In the genomic region with DNA sequence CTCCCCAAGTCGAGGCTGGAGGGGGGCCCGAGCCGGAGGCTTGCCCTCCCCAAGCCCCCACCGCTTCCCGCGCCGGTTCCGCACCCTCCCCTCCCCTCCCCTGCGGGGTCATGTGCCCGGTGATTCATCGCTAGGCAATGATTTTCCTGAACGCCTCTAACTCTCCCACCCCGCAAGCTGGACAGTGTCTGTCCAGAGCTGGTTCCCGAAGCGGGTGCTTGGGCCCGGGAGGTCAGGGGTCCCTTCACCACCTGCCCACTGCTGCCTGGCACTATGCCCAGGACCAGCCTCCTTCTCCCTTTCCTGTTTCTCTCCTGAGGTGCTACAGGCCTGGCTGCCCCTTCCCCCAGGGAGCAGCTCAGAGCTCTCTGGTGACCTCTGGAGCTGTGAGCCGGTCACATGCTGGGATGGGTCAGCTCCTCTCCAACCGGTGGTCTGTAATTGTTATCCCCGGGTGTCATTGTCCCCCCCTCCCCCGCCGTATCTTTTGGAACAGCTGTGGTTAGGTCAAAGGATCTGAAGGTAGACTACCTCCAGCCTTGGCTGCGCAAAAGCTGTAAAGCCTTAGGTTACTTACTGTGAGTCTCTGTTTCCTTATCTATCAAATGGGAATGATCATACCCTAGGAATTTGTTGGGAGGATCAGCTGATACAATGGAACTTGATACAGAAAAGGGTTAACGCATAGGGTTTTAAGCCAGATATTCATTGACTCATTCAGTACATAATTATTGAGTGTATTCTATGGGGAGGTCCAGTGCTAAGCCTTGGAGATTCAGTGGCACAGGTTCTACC, we compare ENCODE assay signal across 1 cellular context.
A peak's percentile ranks its signal among the peaks of the same experiment; 100 is the strongest.
TF ChIP-seq lines count a peak whose summit lies in the region.

No MANE protein-coding gene starts in this region.

TF ChIP-seq in HepG2, 621 proteins besides CTCF, POLR2A, EP300 and RAD21 (continues in another document):
- TF ChIP-seq MAZ (IDR thresholded peaks at IDR 0.05; ENCODE audit: borderline replicate concordance, low read depth, low read length) = peak; percentile 18; the same call in 1 of the 2 replicates
- no peak for TF ChIP-seq MAZ (CRISPR knock-in tag; IDR thresholded peaks at IDR 0.05; ENCODE audit: low read depth)
- TF ChIP-seq DMAP1 (CRISPR knock-in tag; IDR thresholded peaks at IDR 0.05) = peak; percentile 29; the same call in 1 of the 2 replicates
- peak; percentile 67; the same call in 1 of the 2 replicates for TF ChIP-seq SAP130 (CRISPR knock-in tag; IDR thresholded peaks at IDR 0.05; ENCODE audit: low read depth)
- TF ChIP-seq SMARCC2 (IDR thresholded peaks at IDR 0.05) = no peak
- TF ChIP-seq, protein P1, sequence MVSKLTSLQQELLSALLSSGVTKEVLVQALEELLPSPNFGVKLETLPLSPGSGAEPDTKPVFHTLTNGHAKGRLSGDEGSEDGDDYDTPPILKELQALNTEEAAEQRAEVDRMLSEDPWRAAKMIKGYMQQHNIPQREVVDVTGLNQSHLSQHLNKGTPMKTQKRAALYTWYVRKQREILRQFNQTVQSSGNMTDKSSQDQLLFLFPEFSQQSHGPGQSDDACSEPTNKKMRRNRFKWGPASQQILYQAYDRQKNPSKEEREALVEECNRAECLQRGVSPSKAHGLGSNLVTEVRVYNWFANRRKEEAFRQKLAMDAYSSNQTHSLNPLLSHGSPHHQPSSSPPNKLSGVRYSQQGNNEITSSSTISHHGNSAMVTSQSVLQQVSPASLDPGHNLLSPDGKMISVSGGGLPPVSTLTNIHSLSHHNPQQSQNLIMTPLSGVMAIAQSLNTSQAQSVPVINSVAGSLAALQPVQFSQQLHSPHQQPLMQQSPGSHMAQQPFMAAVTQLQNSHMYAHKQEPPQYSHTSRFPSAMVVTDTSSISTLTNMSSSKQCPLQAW (CRISPR knock-in tag; IDR thresholded peaks at IDR 0.05) = peak; percentile 31; the same call in 1 of the 2 replicates
- no peak; the same call in 1 of the 2 replicates for TF ChIP-seq ZFY (CRISPR knock-in tag; IDR thresholded peaks at IDR 0.05)
- TF ChIP-seq ZNF792 (CRISPR knock-in tag; IDR thresholded peaks at IDR 0.05) = no peak
- peak; percentile 22; the same call in 1 of the 2 replicates for TF ChIP-seq RARA (CRISPR knock-in tag; IDR thresholded peaks at IDR 0.05)
- peak; percentile 13; the same call in 1 of the 2 replicates for TF ChIP-seq KMT2B (CRISPR knock-in tag; IDR thresholded peaks at IDR 0.05)
- peak; percentile 96 for TF ChIP-seq FOSL2 (CRISPR knock-in tag; IDR thresholded peaks at IDR 0.05)
- TF ChIP-seq, protein P2, sequence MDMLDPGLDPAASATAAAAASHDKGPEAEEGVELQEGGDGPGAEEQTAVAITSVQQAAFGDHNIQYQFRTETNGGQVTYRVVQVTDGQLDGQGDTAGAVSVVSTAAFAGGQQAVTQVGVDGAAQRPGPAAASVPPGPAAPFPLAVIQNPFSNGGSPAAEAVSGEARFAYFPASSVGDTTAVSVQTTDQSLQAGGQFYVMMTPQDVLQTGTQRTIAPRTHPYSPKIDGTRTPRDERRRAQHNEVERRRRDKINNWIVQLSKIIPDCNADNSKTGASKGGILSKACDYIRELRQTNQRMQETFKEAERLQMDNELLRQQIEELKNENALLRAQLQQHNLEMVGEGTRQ (IDR thresholded peaks at IDR 0.05; ENCODE audit: low read depth, low read length) = peak; percentile 41; the same call in 1 of the 2 replicates
- TF ChIP-seq, protein P2 (CRISPR knock-in tag; IDR thresholded peaks at IDR 0.05; ENCODE audit: borderline replicate concordance) = peak; percentile 70; the same call in 1 of the 2 replicates
- TF ChIP-seq ZNF850 (CRISPR knock-in tag; conservative IDR thresholded peaks at IDR 0.05) = no peak
- peak; percentile 97 for TF ChIP-seq ZSCAN25 (CRISPR knock-in tag; IDR thresholded peaks at IDR 0.05)
- peak; percentile 44; the same call in 1 of the 2 replicates for TF ChIP-seq JUND (CRISPR knock-in tag; IDR thresholded peaks at IDR 0.05)
- no peak for TF ChIP-seq ZFP36 (IDR thresholded peaks at IDR 0.05; ENCODE audit: borderline replicate concordance, low read depth, low read length, partially characterized antibody)
- no peak for TF ChIP-seq ZNF121 (CRISPR knock-in tag; IDR thresholded peaks at IDR 0.05)
- TF ChIP-seq ZNF441 (CRISPR knock-in tag; IDR thresholded peaks at IDR 0.05; ENCODE audit: borderline replicate concordance) = no peak
- 0 out of 2 replicates have a peak, but pooled peaks have one; percentile 33 for TF ChIP-seq HMG20B (CRISPR knock-in tag; conservative IDR thresholded peaks at IDR 0.05)
- TF ChIP-seq ZNF232 (CRISPR knock-in tag; IDR thresholded peaks at IDR 0.05; ENCODE audit: borderline replicate concordance) = peak; percentile 33; the same call in 1 of the 2 replicates
- no peak for TF ChIP-seq TEAD2 (CRISPR knock-in tag; IDR thresholded peaks at IDR 0.05)
- TF ChIP-seq NR2F1 (CRISPR knock-in tag; IDR thresholded peaks at IDR 0.05) = peak in 1 of 2 experiments; percentile 43; a peak in 1 of 4 replicates
- peak; percentile 65; the same call in 1 of the 2 replicates for TF ChIP-seq KDM2A (CRISPR knock-in tag; IDR thresholded peaks at IDR 0.05; ENCODE audit: borderline replicate concordance, low read depth)
- 0 out of 2 replicates have a peak, but pooled peaks have one; percentile 31 for TF ChIP-seq ZNF329 (CRISPR knock-in tag; IDR thresholded peaks at IDR 0.05; ENCODE audit: low read depth)
- TF ChIP-seq, protein P3, sequence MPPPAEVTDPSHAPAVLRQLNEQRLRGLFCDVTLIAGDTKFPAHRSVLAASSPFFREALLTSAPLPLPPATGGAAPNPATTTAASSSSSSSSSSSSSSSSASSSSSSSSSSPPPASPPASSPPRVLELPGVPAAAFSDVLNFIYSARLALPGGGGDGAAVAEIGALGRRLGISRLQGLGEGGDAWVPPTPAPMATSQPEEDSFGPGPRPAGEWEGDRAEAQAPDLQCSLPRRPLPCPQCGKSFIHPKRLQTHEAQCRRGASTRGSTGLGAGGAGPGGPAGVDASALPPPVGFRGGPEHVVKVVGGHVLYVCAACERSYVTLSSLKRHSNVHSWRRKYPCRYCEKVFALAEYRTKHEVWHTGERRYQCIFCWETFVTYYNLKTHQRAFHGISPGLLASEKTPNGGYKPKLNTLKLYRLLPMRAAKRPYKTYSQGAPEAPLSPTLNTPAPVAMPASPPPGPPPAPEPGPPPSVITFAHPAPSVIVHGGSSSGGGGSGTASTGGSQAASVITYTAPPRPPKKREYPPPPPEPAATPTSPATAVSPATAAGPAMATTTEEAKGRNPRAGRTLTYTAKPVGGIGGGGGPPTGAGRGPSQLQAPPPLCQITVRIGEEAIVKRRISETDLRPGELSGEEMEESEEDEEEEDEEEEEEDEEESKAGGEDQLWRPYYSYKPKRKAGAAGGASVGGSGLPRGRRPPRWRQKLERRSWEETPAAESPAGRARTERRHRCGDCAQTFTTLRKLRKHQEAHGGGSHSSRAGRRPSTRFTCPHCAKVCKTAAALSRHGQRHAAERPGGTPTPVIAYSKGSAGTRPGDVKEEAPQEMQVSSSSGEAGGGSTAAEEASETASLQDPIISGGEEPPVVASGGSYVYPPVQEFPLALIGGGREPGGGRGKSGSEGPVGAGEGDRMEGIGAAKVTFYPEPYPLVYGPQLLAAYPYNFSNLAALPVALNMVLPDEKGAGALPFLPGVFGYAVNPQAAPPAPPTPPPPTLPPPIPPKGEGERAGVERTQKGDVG (CRISPR knock-in tag; IDR thresholded peaks at IDR 0.05; ENCODE audit: borderline replicate concordance) = no peak
- TF ChIP-seq BHLHE40 (IDR thresholded peaks at IDR 0.05; ENCODE audit: low read length) = peak; percentile 50; the same call in 1 of the 2 replicates
- TF ChIP-seq MYC (CRISPR knock-in tag; IDR thresholded peaks at IDR 0.05; ENCODE audit: borderline replicate concordance) = peak; percentile 52; the same call in 1 of the 2 replicates
- TF ChIP-seq HNF4A (CRISPR knock-in tag; IDR thresholded peaks at IDR 0.05) = 0 out of 2 replicates have a peak, but pooled peaks have one; percentile 5
- TF ChIP-seq NRL (CRISPR knock-in tag; IDR thresholded peaks at IDR 0.05; ENCODE audit: borderline replicate concordance) = peak; percentile 42; the same call in 1 of the 2 replicates
- peak; percentile 20; the same call in 1 of the 2 replicates for TF ChIP-seq GATAD2A (CRISPR knock-in tag; IDR thresholded peaks at IDR 0.05)
- TF ChIP-seq JUN (CRISPR knock-in tag; IDR thresholded peaks at IDR 0.05) = no peak
- 0 out of 2 replicates have a peak, but pooled peaks have one; percentile 23 for TF ChIP-seq MEIS1 (CRISPR knock-in tag; IDR thresholded peaks at IDR 0.05; ENCODE audit: borderline replicate concordance)
- TF ChIP-seq ZNF775 (CRISPR knock-in tag; IDR thresholded peaks at IDR 0.05; ENCODE audit: borderline replicate concordance) = 0 out of 2 replicates have a peak, but pooled peaks have one; percentile 37
- 0 out of 2 replicates have a peak, but pooled peaks have one; percentile 26 for TF ChIP-seq MIER2 (CRISPR knock-in tag; IDR thresholded peaks at IDR 0.05)
- TF ChIP-seq, protein P4, sequence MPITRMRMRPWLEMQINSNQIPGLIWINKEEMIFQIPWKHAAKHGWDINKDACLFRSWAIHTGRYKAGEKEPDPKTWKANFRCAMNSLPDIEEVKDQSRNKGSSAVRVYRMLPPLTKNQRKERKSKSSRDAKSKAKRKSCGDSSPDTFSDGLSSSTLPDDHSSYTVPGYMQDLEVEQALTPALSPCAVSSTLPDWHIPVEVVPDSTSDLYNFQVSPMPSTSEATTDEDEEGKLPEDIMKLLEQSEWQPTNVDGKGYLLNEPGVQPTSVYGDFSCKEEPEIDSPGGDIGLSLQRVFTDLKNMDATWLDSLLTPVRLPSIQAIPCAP (CRISPR knock-in tag; IDR thresholded peaks at IDR 0.05; ENCODE audit: low read depth) = no peak
- TF ChIP-seq ZNF350 (CRISPR knock-in tag; IDR thresholded peaks at IDR 0.05; ENCODE audit: borderline replicate concordance, low read depth) = 0 out of 2 replicates have a peak, but pooled peaks have one; percentile 37
- TF ChIP-seq, protein P5, sequence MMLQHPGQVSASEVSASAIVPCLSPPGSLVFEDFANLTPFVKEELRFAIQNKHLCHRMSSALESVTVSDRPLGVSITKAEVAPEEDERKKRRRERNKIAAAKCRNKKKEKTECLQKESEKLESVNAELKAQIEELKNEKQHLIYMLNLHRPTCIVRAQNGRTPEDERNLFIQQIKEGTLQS (CRISPR knock-in tag; IDR thresholded peaks at IDR 0.05) = peak; percentile 66; the same call in 1 of the 2 replicates
- TF ChIP-seq, protein P6, sequence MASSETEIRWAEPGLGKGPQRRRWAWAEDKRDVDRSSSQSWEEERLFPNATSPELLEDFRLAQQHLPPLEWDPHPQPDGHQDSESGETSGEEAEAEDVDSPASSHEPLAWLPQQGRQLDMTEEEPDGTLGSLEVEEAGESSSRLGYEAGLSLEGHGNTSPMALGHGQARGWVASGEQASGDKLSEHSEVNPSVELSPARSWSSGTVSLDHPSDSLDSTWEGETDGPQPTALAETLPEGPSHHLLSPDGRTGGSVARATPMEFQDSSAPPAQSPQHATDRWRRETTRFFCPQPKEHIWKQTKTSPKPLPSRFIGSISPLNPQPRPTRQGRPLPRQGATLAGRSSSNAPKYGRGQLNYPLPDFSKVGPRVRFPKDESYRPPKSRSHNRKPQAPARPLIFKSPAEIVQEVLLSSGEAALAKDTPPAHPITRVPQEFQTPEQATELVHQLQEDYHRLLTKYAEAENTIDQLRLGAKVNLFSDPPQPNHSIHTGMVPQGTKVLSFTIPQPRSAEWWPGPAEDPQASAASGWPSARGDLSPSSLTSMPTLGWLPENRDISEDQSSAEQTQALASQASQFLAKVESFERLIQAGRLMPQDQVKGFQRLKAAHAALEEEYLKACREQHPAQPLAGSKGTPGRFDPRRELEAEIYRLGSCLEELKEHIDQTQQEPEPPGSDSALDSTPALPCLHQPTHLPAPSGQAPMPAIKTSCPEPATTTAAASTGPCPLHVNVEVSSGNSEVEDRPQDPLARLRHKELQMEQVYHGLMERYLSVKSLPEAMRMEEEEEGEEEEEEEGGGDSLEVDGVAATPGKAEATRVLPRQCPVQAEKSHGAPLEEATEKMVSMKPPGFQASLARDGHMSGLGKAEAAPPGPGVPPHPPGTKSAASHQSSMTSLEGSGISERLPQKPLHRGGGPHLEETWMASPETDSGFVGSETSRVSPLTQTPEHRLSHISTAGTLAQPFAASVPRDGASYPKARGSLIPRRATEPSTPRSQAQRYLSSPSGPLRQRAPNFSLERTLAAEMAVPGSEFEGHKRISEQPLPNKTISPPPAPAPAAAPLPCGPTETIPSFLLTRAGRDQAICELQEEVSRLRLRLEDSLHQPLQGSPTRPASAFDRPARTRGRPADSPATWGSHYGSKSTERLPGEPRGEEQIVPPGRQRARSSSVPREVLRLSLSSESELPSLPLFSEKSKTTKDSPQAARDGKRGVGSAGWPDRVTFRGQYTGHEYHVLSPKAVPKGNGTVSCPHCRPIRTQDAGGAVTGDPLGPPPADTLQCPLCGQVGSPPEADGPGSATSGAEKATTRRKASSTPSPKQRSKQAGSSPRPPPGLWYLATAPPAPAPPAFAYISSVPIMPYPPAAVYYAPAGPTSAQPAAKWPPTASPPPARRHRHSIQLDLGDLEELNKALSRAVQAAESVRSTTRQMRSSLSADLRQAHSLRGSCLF (CRISPR knock-in tag; IDR thresholded peaks at IDR 0.05; ENCODE audit: borderline replicate concordance) = no peak
- peak; percentile 78; the same call in 1 of the 2 replicates for TF ChIP-seq ZNF746 (CRISPR knock-in tag; IDR thresholded peaks at IDR 0.05)
- TF ChIP-seq, protein P7, sequence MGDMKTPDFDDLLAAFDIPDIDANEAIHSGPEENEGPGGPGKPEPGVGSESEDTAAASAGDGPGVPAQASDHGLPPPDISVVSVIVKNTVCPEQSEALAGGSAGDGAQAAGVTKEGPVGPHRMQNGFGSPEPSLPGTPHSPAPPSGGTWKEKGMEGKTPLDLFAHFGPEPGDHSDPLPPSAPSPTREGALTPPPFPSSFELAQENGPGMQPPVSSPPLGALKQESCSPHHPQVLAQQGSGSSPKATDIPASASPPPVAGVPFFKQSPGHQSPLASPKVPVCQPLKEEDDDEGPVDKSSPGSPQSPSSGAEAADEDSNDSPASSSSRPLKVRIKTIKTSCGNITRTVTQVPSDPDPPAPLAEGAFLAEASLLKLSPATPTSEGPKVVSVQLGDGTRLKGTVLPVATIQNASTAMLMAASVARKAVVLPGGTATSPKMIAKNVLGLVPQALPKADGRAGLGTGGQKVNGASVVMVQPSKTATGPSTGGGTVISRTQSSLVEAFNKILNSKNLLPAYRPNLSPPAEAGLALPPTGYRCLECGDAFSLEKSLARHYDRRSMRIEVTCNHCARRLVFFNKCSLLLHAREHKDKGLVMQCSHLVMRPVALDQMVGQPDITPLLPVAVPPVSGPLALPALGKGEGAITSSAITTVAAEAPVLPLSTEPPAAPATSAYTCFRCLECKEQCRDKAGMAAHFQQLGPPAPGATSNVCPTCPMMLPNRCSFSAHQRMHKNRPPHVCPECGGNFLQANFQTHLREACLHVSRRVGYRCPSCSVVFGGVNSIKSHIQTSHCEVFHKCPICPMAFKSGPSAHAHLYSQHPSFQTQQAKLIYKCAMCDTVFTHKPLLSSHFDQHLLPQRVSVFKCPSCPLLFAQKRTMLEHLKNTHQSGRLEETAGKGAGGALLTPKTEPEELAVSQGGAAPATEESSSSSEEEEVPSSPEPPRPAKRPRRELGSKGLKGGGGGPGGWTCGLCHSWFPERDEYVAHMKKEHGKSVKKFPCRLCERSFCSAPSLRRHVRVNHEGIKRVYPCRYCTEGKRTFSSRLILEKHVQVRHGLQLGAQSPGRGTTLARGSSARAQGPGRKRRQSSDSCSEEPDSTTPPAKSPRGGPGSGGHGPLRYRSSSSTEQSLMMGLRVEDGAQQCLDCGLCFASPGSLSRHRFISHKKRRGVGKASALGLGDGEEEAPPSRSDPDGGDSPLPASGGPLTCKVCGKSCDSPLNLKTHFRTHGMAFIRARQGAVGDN (CRISPR knock-in tag; IDR thresholded peaks at IDR 0.05) = peak; percentile 64; the same call in 1 of the 2 replicates
